8 cellular contexts compared by ENCODE assay signal in genomic region chr7:23273141-23273599, GRCh38. TPM values are rescaled to one million over a fixed set of nuclear protein-coding genes. Genes with fewer than 3 reads are reported as not detected.
DNase-seq lines count a peak whose midpoint lies in the region; ATAC-seq, FAIRE-seq and TF ChIP-seq lines count a peak whose summit lies in the region.

No MANE protein-coding gene starts in this region.

- peak overlapping the region; percentile 7 to 25 for H3K4me3 ChIP-seq in SK-N-SH (ENCODE audit: low read depth in 2 of 2, low read length in 1 of 2)
- no peak overlapping the region for H3K4me3 ChIP-seq in heart right ventricle
- no peak overlapping the region for H3K4me3 ChIP-seq in retinal pigment epithelial cell (ENCODE audit: low read length)

- TF ChIP-seq POLR2A in GM12891 (IDR thresholded peaks at IDR 0.05; ENCODE audit: low read depth, low read length) = no peak

- CTCF ChIA-PET in SK-N-SH (lab: Yijun Ruan, JAX) = interaction anchor here (0.5 to 23.9 kb wide), 93 partner anchors 5 to 944 kb away, joined by 3 to 359 read pairs (median 4); partner anchors contain the start of genes GPNMB, IGF2BP3, MALSU1 and NUP42

- POLR2A ChIA-PET in SK-N-SH (lab: Yijun Ruan, JAX) = interaction anchor here (1.2 to 1.7 kb wide), 2 partner anchors 89 to 217 kb away, joined by 4 to 6 read pairs; no protein-coding TSS in a partner anchor

- H3K27me3 ChIP-seq in SK-N-SH (ENCODE audit: insufficient read depth) (no peaks in the 10 kb centered on the region), heart right ventricle (no peaks in the 10 kb centered on the region)

- no peaks in the 10 kb centered on the region for H4K20me1 ChIP-seq in SK-N-SH (ENCODE audit: insufficient read depth)

- H3K79me2 ChIP-seq in SK-N-SH (ENCODE audit: insufficient read depth) = no peaks in the 10 kb centered on the region

- peak; percentile 83 for TF ChIP-seq RAD21 in SK-N-SH (IDR thresholded peaks at IDR 0.05; ENCODE audit: low read length)

- peak; percentile 99 for TF ChIP-seq CTCF in SK-N-SH (IDR thresholded peaks at IDR 0.05)
- TF ChIP-seq CTCF in heart right ventricle (IDR thresholded peaks at IDR 0.05) = peak; percentile 30 to 85 (median 70)
- peak; percentile 91 for TF ChIP-seq CTCF in retinal pigment epithelial cell (conservative IDR thresholded peaks at IDR 0.05; ENCODE audit: low read depth, low read length)

- peak overlapping the region; percentile 41 for H3K4me2 ChIP-seq in SK-N-SH

- H3K36me3 ChIP-seq in SK-N-SH (replicated peaks in 1 of 2; ENCODE audit: control insufficient read depth in 1 of 2, insufficient read depth in 2 of 2, low read length in 1 of 2) (no peaks in the 10 kb centered on the region), heart right ventricle (peaks cover 0 to 73% (median 18%) of the 10 kb centered on the region in 9 donors)

- H3K9me2 ChIP-seq in SK-N-SH = no peaks in the 10 kb centered on the region

- H2AFZ ChIP-seq in SK-N-SH (ENCODE audit: low read depth) = peak overlapping the region; percentile 32; the same call in 1 of the 2 replicates

- peak overlapping the region in 1 of 2 experiments; percentile 30; a peak in 2 of 4 replicates for H3K27ac ChIP-seq in SK-N-SH (ENCODE audit: low read depth in 2 of 2, low read length in 1 of 2)
- H3K27ac ChIP-seq in heart right ventricle = no peak overlapping the region

- intact Hi-C loops in heart right ventricle (cut with DNase I) = loop anchor here in 4 of 10 donors (5.0 to 10.0 kb wide), 4 partner anchors 168 to 442 kb away; partner anchors contain the start of genes STK31 (in 2 of the 4) and KLHL7 (in 1 of the 4)

- WGBS in SK-N-SH (ENCODE audit: low lambda C conversion rate) = 5% methylated on average over 11 of the region's 11 CpGs
- WGBS in heart right ventricle, 2 donors = 13 to 17% methylated on average over 11 of the region's 11 CpGs

- DNase-seq in GM12891 (ENCODE audit: insufficient read length, low spot score) = peak; percentile 58
- peak; percentile 91 for DNase-seq in NCI-H1092 treated with DMSO at 0.1 percent for 48 hours (lab: John Stamatoyannopoulos, UW)
- DNase-seq in SK-N-SH = peak; percentile 80
- DNase-seq in activated naive CD4-positive, alpha-beta T cell treated with anti-CD3 and anti-CD28 coated beads, Interleukin-2, amount 50 U/mL, for 16 hours = peak; percentile 92
- DNase-seq in heart right ventricle = peak; percentile 66 to 79
- peak; percentile 92 for DNase-seq in retinal pigment epithelial cell (ENCODE audit: low read depth)
- no peak for DNase-seq in middle frontal gyrus (ENCODE audit: extremely low spot score, low spot score)

- no peaks in the 10 kb centered on the region for H3K9me3 ChIP-seq in SK-N-SH
- H3K9me3 ChIP-seq in heart right ventricle = no peaks in the 10 kb centered on the region

- peak; percentile 96 for ATAC-seq in HG02759 (IDR thresholded peaks at IDR 0.05; ENCODE audit: unreplicated experiment)
- peak; percentile 63 to 92 (median 86) for ATAC-seq in heart right ventricle

- no peaks in the 10 kb centered on the region for H3F3A ChIP-seq in SK-N-SH (replicated peaks; ENCODE audit: insufficient read depth)

- no peak overlapping the region for H3K9ac ChIP-seq in SK-N-SH

- peak in 1 of 2 experiments; percentile 71; a peak in 2 of 4 replicates for TF ChIP-seq EP300 in SK-N-SH (IDR thresholded peaks at IDR 0.05; ENCODE audit: borderline replicate concordance in 1 of 2, low read depth in 1 of 2, low read length in 1 of 2)

- peak; percentile 94 for FAIRE-seq in GM12891 (lab: Jason Lieb, UNC)

- H3K4me1 ChIP-seq in SK-N-SH (ENCODE audit: control insufficient read depth in 1 of 2, insufficient read depth in 2 of 2, low read depth in 1 of 2, low read length in 1 of 2) = peaks cover 5 to 9% of the 10 kb centered on the region in 2 experiments
- peaks cover 0 to 14% (median 0%) of the 10 kb centered on the region in 9 donors for H3K4me1 ChIP-seq in heart right ventricle

TF ChIP-seq in GM12891, 5 proteins besides CTCF, POLR2A, EP300 and RAD21:
- TF ChIP-seq PAX5 (IDR thresholded peaks at IDR 0.05; ENCODE audit: insufficient read depth, low read length, severe bottlenecking) (no peak), SPI1 (IDR thresholded peaks at IDR 0.05; ENCODE audit: low read depth, low read length) (peak; percentile 53; the same call in 1 of the 2 replicates), POU2F2 (IDR thresholded peaks at IDR 0.05; ENCODE audit: low read depth, low read length) (no peak; the same call in 1 of the 2 replicates), TAF1 (IDR thresholded peaks at IDR 0.05; ENCODE audit: low read depth, low read length) (0 out of 2 replicates have a peak, but pooled peaks have one; percentile 35), POLR2AphosphoS5 (IDR thresholded peaks at IDR 0.05; ENCODE audit: low read depth, low read length) (no peak)

TF ChIP-seq in SK-N-SH, 30 proteins besides CTCF, POLR2A, EP300 and RAD21 (continues in another document):
- no peak for TF ChIP-seq FOXJ3 (CRISPR knock-in tag; IDR thresholded peaks at IDR 0.05)
- no peak for TF ChIP-seq USF1 (IDR thresholded peaks at IDR 0.05; ENCODE audit: borderline replicate concordance, low read depth)
- no peak for TF ChIP-seq ELF1 (IDR thresholded peaks at IDR 0.05)
- TF ChIP-seq GABPA (IDR thresholded peaks at IDR 0.05; ENCODE audit: low read depth) = no peak
- no peak for TF ChIP-seq RFX5 (IDR thresholded peaks at IDR 0.05; ENCODE audit: low read length)
- peak; percentile 68 for TF ChIP-seq CHD2 (IDR thresholded peaks at IDR 0.05; ENCODE audit: low read length, partially characterized antibody)
- peak; percentile 74 for TF ChIP-seq RCOR1 (IDR thresholded peaks at IDR 0.05; ENCODE audit: low read length)
- TF ChIP-seq MAX (IDR thresholded peaks at IDR 0.05; ENCODE audit: low read depth) = peak; percentile 28; the same call in 1 of the 2 replicates
- peak; percentile 63 for TF ChIP-seq GATA2 (CRISPR knock-in tag; IDR thresholded peaks at IDR 0.05)
- TF ChIP-seq POLR2AphosphoS5 (IDR thresholded peaks at IDR 0.05; ENCODE audit: low read depth, low read length) = peak; percentile 38; the same call in 1 of the 2 replicates
- TF ChIP-seq EZH2phosphoT487 (IDR thresholded peaks at IDR 0.05; ENCODE audit: borderline replicate concordance, low read depth) = no peak
- TF ChIP-seq NRF1 (IDR thresholded peaks at IDR 0.05; ENCODE audit: low read depth, low read length) = no peak
- no peak for TF ChIP-seq REST (IDR thresholded peaks at IDR 0.05; ENCODE audit: low read depth, low read length)
- TF ChIP-seq NFIC (IDR thresholded peaks at IDR 0.05; ENCODE audit: borderline replicate concordance) = peak; percentile 3; the same call in 1 of the 2 replicates

RNA-seq across cellular contexts. Expression of gene MALSU1, which starts 26.0 kb away (rescaled TPM):
- 61.7 TPM for polyA plus RNA-seq in GM12891 (2012; ENCODE audit: low read depth, missing spikeins)
- 93.6 and 102 TPM in 2 replicates for polyA plus RNA-seq in SK-N-SH (2012; rRNA removed)
- 101 and 119 TPM in 2 replicates for polyA plus RNA-seq in SK-N-SH (2012; cell fraction: cytosol; rRNA removed)
- polyA plus RNA-seq in SK-N-SH (2012; cell fraction: nucleus; rRNA removed) = 37.8 and 48.8 TPM in 2 replicates
- total RNA-seq in heart right ventricle = 100 to 1,000 TPM in 5 of 10 donors, 10 to 100 TPM in 5; 92.2 to 132 (median 99.3) TPM
- polyA plus RNA-seq in heart right ventricle = 100 to 1,000 TPM in 1 of 2 donors, 10 to 100 TPM in 1; 21.4 to 115 TPM

RNA-seq across cellular contexts. Expression of gene GPNMB, which starts 26.6 kb away (rescaled TPM):
- 7.6 TPM for polyA plus RNA-seq in GM12891 (2012; ENCODE audit: low read depth, missing spikeins)
- polyA plus RNA-seq in SK-N-SH (2012; rRNA removed) (13.8 and 24.9 TPM in 2 replicates), heart right ventricle (100 to 1,000 TPM in 1 of 2 donors, 10 to 100 TPM in 1; 49.6 to 200 TPM)
- polyA plus RNA-seq in SK-N-SH (2012; cell fraction: cytosol; rRNA removed) = 20.2 and 21.9 TPM in 2 replicates
- 14.1 and 23.9 TPM in 2 replicates for polyA plus RNA-seq in SK-N-SH (2012; cell fraction: nucleus; rRNA removed)
- 100 to 1,000 TPM; 157 to 612 (median 228) TPM for total RNA-seq in heart right ventricle

Comparison
In these comparisons a context has a peak if more than half of its experiments do, and no peak if none do; other contexts are left out.
1. H3K4me3 ChIP-seq: peak in SK-N-SH (2 of 2); none in heart right ventricle (0 of 10) and retinal pigment epithelial cell (single experiment).
2. Peak in every context shown above with its lines, with median percentiles within 50 percentile points of each other: CTCF ChIP-seq.